Comparison of ENCODE assay signal across 8 cellular contexts in genomic region chr1:9128161-9128519, GRCh38. TPM values are rescaled to one million over a fixed set of nuclear protein-coding genes. Genes with fewer than 3 reads are reported as not detected.
A peak's percentile ranks its signal among the peaks of the same experiment; 100 is the strongest.
DNase-seq lines count a peak whose midpoint lies in the region; ATAC-seq and TF ChIP-seq lines count a peak whose summit lies in the region.

No MANE protein-coding gene starts in this region.

- peak overlapping the region; percentile 42 for H3K27ac ChIP-seq in CD4-positive, alpha-beta memory T cell (ENCODE audit: low read depth, low read length)
- no peak overlapping the region for H3K27ac ChIP-seq in HUES48 (ENCODE audit: low read depth, low read length)
- no peak overlapping the region for H3K27ac ChIP-seq in colonic mucosa

- peaks cover 20% of the 10 kb centered on the region for H3K4me1 ChIP-seq in CD4-positive, alpha-beta memory T cell (ENCODE audit: insufficient read depth, low read length)
- H3K4me1 ChIP-seq in HUES48 (ENCODE audit: control insufficient read depth, insufficient read depth, low read length) (peaks cover 3% of the 10 kb centered on the region; the same call in 1 of the 2 replicates), colonic mucosa (no peaks in the 10 kb centered on the region), mucosa of stomach (ENCODE audit: control insufficient read depth, insufficient read depth, low read length) (peaks cover 19% of the 10 kb centered on the region)

- H3K4me1 Mint-ChIP-seq in CD4-positive, alpha-beta memory T cell: peaks cover 10 to 27% (median 11%) of the 10 kb centered on the region in 4 donors

- POLR2A ChIA-PET in CD4-positive, alpha-beta memory T cell (lab: Charles Lee; ENCODE audit: partially characterized antibody): interaction anchor here (3.2 kb wide), 1 partner anchor 107 kb away, joined by 14 read pairs; the partner anchor contains the start of gene H6PD

- no peaks in the 10 kb centered on the region for H3K9me3 Mint-ChIP-seq in CD4-positive, alpha-beta memory T cell

- no peaks in the 10 kb centered on the region for H3K27me3 ChIP-seq in CD4-positive, alpha-beta memory T cell (ENCODE audit: insufficient read depth, low read length)
- H3K27me3 ChIP-seq in HUES48 (ENCODE audit: control insufficient read depth, insufficient read depth, low read length) (peaks cover 9% of the 10 kb centered on the region), colonic mucosa (no peaks in the 10 kb centered on the region), mucosa of stomach (ENCODE audit: control insufficient read depth, insufficient read depth, low read length) (no peaks in the 10 kb centered on the region)

- H3K36me3 ChIP-seq in CD4-positive, alpha-beta memory T cell (ENCODE audit: insufficient read depth, low read length): no peaks in the 10 kb centered on the region
- no peaks in the 10 kb centered on the region for H3K36me3 ChIP-seq in HUES48 (ENCODE audit: control insufficient read depth, insufficient read depth, low read length)
- no peaks in the 10 kb centered on the region for H3K36me3 ChIP-seq in colonic mucosa
- H3K36me3 ChIP-seq in mucosa of stomach (ENCODE audit: control insufficient read depth, insufficient read depth, low read length): no peaks in the 10 kb centered on the region

- no peak overlapping the region for H3K9ac ChIP-seq in HUES48 (ENCODE audit: low read depth, low read length)
- H3K9ac ChIP-seq in colonic mucosa (ENCODE audit: low read depth in 2 of 2, low read length in 2 of 2): peak overlapping the region; percentile 72 to 87
- peak overlapping the region; percentile 57 for H3K9ac ChIP-seq in mucosa of stomach (ENCODE audit: low read length)

- no peak for DNase-seq in CD4-positive, alpha-beta memory T cell
- DNase-seq in colonic mucosa: peak; percentile 60
- DNase-seq in stimulated activated CD4-positive, alpha-beta T cell treated with anti-CD3 and anti-CD28 coated beads, Interleukin-4, amount 100 ng/mL, for 1 hour: no peak

- no peak for TF ChIP-seq POLR2A in GM18505 (IDR thresholded peaks at IDR 0.05; ENCODE audit: borderline replicate concordance, extremely low read depth, insufficient read depth, insufficient read length)

- peak overlapping the region; percentile 11 to 72 for H3K4me3 ChIP-seq in CD4-positive, alpha-beta memory T cell (ENCODE audit: low read length in 2 of 2)
- H3K4me3 ChIP-seq in HUES48 (ENCODE audit: low read depth, low read length) (peak overlapping the region; percentile 75), colonic mucosa (peak overlapping the region; percentile 72), mucosa of stomach (ENCODE audit: low read length) (peak overlapping the region; percentile 51)

- ATAC-seq in GM21360 (IDR thresholded peaks at IDR 0.05; ENCODE audit: unreplicated experiment) (no peak), GM21367 (IDR thresholded peaks at IDR 0.05; ENCODE audit: unreplicated experiment) (no peak), GM18505 (IDR thresholded peaks at IDR 0.05; ENCODE audit: unreplicated experiment) (no peak)

- H3K9me3 ChIP-seq in CD4-positive, alpha-beta memory T cell (ENCODE audit: control insufficient read depth in 1 of 2, low read length in 2 of 2): no peaks in the 10 kb centered on the region
- H3K9me3 ChIP-seq in HUES48 (ENCODE audit: control insufficient read depth, insufficient read depth, low read length) (no peaks in the 10 kb centered on the region), colonic mucosa (no peaks in the 10 kb centered on the region), mucosa of stomach (ENCODE audit: control insufficient read depth, low read length) (no peaks in the 10 kb centered on the region)

- H3K27me3 Mint-ChIP-seq in CD4-positive, alpha-beta memory T cell: no peaks in the 10 kb centered on the region

- intact Hi-C loops in CD4-positive, alpha-beta memory T cell (cut with micrococcal nuclease): loop anchor here (2.0 to 5.0 kb wide), 2 partner anchors 164 to 301 kb away; partner anchors contain the start of gene SPSB1
- intact Hi-C loops in colonic mucosa (cut with DNase I): no loop called here

- H3K36me3 Mint-ChIP-seq in CD4-positive, alpha-beta memory T cell: no peaks in the 10 kb centered on the region

- H3K4me3 Mint-ChIP-seq in CD4-positive, alpha-beta memory T cell: peak overlapping the region; percentile 77 to 91 (median 90)

- CTCF ChIA-PET in CD4-positive, alpha-beta memory T cell (lab: Charles Lee; ENCODE audit: partially characterized antibody): interaction anchor here (3.1 kb wide), 1 partner anchor 18 kb away, joined by 13 read pairs; no protein-coding TSS in a partner anchor

- TF ChIP-seq CTCF in colonic mucosa (IDR thresholded peaks at IDR 0.05): no peak

- peak overlapping the region in 2 of 7 donors; percentile 48 to 57 for H3K27ac Mint-ChIP-seq in CD4-positive, alpha-beta memory T cell

RNA-seq across cellular contexts. Expression of gene GPR157, which starts 0.8 kb away (rescaled TPM):
- 10 to 100 TPM in 1 of 2 experiments, 1 to 10 TPM in 1; 7.7 to 10.9 TPM for total RNA-seq in CD4-positive, alpha-beta memory T cell
- polyA plus RNA-seq in CD4-positive, alpha-beta memory T cell: 1 to 10 TPM; 1.6 to 1.9 TPM
- 10 to 100 TPM; 12.2 to 15.9 TPM for total RNA-seq in colonic mucosa

RNA-seq across cellular contexts. Expression of gene SLC2A5, which starts 58.7 kb away (rescaled TPM):
- under 1 TPM in 1 of 2 experiments, not detected in 1; 0.23 TPM for total RNA-seq in CD4-positive, alpha-beta memory T cell
- not detected for polyA plus RNA-seq in CD4-positive, alpha-beta memory T cell
- total RNA-seq in colonic mucosa: 1 to 10 TPM; 1.8 to 4.9 TPM
